1 cellular context compared by ENCODE assay signal in the genomic region with DNA sequence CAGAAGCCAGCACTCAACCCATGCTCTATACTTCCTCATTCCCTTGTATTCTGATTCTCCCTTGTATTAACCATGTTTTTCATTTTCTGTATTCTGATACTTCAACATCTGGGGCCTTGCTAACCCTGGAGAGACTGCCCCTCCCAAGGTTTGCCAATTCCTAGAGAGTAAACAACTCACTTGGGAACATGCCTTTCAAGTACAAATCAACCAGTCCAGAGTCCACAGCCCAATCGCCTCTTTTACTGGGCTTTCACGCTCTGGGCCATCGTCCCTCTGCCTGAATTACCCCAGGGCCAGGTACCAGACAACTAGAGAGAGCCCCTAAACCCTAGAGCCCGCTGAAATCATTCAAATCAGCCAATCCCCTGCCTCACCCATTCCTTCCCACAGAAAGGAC.
TF ChIP-seq lines count a peak whose summit lies in the region.

No MANE protein-coding gene starts in this region.

TF ChIP-seq in HepG2, 621 proteins besides CTCF, POLR2A, EP300 and RAD21 (continued from another document and continues in another):
- no peak for TF ChIP-seq ZNF224 (CRISPR knock-in tag; IDR thresholded peaks at IDR 0.05)
- no peak for TF ChIP-seq GLMP (CRISPR knock-in tag; IDR thresholded peaks at IDR 0.05; ENCODE audit: borderline replicate concordance)
- no peak for TF ChIP-seq KMT2B (CRISPR knock-in tag; IDR thresholded peaks at IDR 0.05)
- no peak for TF ChIP-seq CHD4 (IDR thresholded peaks at IDR 0.05; ENCODE audit: borderline replicate concordance, low read length)
- TF ChIP-seq ZNF329 (CRISPR knock-in tag; IDR thresholded peaks at IDR 0.05; ENCODE audit: low read depth) = no peak
- peak; percentile 58 for TF ChIP-seq CEBPG (CRISPR knock-in tag; IDR thresholded peaks at IDR 0.05)
- TF ChIP-seq, protein P1, sequence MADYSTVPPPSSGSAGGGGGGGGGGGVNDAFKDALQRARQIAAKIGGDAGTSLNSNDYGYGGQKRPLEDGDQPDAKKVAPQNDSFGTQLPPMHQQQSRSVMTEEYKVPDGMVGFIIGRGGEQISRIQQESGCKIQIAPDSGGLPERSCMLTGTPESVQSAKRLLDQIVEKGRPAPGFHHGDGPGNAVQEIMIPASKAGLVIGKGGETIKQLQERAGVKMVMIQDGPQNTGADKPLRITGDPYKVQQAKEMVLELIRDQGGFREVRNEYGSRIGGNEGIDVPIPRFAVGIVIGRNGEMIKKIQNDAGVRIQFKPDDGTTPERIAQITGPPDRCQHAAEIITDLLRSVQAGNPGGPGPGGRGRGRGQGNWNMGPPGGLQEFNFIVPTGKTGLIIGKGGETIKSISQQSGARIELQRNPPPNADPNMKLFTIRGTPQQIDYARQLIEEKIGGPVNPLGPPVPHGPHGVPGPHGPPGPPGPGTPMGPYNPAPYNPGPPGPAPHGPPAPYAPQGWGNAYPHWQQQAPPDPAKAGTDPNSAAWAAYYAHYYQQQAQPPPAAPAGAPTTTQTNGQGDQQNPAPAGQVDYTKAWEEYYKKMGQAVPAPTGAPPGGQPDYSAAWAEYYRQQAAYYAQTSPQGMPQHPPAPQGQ (CRISPR knock-in tag; IDR thresholded peaks at IDR 0.05; ENCODE audit: borderline replicate concordance) = no peak
- TF ChIP-seq ZNF232 (CRISPR knock-in tag; IDR thresholded peaks at IDR 0.05; ENCODE audit: borderline replicate concordance) = no peak
- no peak for TF ChIP-seq SMAD1 (CRISPR knock-in tag; IDR thresholded peaks at IDR 0.05; ENCODE audit: borderline replicate concordance, low read depth)
- TF ChIP-seq, protein P2, sequence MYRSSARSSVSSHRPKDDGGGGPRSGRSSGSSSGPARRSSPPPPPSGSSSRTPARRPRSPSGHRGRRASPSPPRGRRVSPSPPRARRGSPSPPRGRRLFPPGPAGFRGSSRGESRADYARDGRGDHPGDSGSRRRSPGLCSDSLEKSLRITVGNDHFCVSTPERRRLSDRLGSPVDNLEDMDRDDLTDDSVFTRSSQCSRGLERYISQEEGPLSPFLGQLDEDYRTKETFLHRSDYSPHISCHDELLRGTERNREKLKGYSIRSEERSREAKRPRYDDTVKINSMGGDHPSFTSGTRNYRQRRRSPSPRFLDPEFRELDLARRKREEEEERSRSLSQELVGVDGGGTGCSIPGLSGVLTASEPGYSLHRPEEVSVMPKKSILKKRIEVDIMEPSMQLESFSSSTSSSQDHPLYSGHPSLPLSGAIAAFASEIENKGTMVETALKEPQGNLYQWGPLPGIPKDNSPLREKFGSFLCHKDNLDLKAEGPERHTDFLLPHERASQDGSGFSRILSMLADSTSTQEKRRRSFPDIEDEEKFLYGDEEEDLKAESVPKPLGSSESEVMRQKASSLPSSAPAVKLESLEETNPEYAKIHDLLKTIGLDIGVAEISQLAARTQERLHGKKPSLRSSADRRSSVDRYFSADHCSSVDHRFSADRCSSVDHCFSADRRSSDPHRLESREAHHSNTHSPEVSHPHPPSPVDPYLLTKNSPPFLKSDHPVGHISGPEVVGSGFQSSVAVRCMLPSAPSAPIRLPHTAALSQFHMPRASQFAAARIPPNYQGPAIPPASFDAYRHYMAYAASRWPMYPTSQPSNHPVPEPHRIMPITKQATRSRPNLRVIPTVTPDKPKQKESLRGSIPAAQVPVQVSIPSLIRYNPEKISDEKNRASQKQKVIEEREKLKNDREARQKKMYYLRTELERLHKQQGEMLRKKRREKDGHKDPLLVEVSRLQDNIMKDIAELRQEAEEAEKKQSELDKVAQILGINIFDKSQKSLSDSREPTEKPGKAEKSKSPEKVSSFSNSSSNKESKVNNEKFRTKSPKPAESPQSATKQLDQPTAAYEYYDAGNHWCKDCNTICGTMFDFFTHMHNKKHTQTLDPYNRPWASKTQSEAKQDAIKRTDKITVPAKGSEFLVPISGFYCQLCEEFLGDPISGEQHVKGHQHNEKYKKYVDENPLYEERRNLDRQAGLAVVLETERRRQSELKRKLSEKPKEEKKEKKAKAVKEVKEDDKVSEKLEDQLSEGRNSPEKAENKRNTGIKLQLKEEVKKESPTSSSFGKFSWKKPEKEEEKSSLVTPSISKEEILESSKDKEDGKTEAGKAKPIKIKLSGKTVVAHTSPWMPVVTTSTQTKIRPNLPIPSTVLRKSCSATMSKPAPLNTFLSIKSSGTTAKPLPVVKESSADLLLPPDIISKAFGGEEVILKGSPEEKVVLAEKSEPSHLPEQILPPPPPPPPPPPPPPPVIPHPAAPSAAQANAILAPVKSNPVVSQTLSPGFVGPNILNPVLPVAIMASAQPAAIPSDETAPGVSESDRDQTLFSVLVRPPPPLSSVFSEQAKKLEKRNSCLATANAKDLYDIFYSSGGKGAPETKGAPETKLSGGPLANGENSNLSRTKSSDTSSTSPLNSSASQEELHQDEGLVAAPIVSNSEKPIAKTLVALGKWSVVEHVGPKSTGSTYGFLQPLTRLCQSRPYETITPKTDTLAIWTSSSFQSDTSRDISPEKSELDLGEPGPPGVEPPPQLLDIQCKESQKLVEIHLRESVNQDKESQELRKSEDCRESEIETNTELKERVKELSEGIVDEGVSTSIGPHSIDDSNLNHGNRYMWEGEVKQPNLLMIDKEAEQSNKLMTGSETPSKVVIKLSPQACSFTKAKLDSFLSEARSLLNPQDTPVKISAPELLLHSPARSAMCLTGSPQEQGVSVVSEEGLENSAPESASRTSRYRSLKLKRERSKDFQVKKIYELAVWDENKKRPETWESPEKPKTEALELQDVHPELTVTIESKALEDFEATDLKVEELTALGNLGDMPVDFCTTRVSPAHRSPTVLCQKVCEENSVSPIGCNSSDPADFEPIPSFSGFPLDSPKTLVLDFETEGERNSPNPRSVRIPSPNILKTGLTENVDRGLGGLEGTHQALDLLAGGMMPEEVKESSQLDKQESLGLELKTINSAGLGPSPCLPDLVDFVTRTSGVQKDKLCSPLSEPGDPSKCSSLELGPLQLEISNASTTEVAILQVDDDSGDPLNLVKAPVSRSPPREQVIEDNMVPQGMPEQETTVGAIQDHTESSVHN (CRISPR knock-in tag; IDR thresholded peaks at IDR 0.05) = no peak
- TF ChIP-seq SSRP1 (CRISPR knock-in tag; IDR thresholded peaks at IDR 0.05) = no peak
- TF ChIP-seq ZNF234 (CRISPR knock-in tag; conservative IDR thresholded peaks at IDR 0.05) = no peak
- no peak for TF ChIP-seq ZNF749 (CRISPR knock-in tag; IDR thresholded peaks at IDR 0.05; ENCODE audit: borderline replicate concordance)
- no peak for TF ChIP-seq ZNF569 (CRISPR knock-in tag; IDR thresholded peaks at IDR 0.05; ENCODE audit: borderline replicate concordance)
- TF ChIP-seq DNMT1 (CRISPR knock-in tag; IDR thresholded peaks at IDR 0.05) = no peak
- 0 out of 2 replicates have a peak, but pooled peaks have one; percentile 37 for TF ChIP-seq NR2F2 (IDR thresholded peaks at IDR 0.05; ENCODE audit: borderline replicate concordance, low read depth)
- TF ChIP-seq CBX2 (IDR thresholded peaks at IDR 0.05; ENCODE audit: low read depth, low read length) = no peak
- TF ChIP-seq CBX2 (CRISPR knock-in tag; IDR thresholded peaks at IDR 0.05; ENCODE audit: low read depth) = no peak
- peak; percentile 44; the same call in 1 of the 2 replicates for TF ChIP-seq ZNF691 (CRISPR knock-in tag; IDR thresholded peaks at IDR 0.05; ENCODE audit: borderline replicate concordance, low read depth)
- TF ChIP-seq, protein P3, sequence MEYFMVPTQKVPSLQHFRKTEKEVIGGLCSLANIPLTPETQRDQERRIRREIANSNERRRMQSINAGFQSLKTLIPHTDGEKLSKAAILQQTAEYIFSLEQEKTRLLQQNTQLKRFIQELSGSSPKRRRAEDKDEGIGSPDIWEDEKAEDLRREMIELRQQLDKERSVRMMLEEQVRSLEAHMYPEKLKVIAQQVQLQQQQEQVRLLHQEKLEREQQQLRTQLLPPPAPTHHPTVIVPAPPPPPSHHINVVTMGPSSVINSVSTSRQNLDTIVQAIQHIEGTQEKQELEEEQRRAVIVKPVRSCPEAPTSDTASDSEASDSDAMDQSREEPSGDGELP (IDR thresholded peaks at IDR 0.05; ENCODE audit: borderline replicate concordance, low read depth) = peak; percentile 11; the same call in 1 of the 2 replicates
- TF ChIP-seq ZNF251 (CRISPR knock-in tag; IDR thresholded peaks at IDR 0.05) = no peak
- TF ChIP-seq CBX5 (CRISPR knock-in tag; IDR thresholded peaks at IDR 0.05; ENCODE audit: borderline replicate concordance) = no peak
- no peak for TF ChIP-seq ZFP62 (CRISPR knock-in tag; IDR thresholded peaks at IDR 0.05)
- TF ChIP-seq SMYD3 (CRISPR knock-in tag; IDR thresholded peaks at IDR 0.05) = no peak
- peak; percentile 75; the same call in 1 of the 2 replicates for TF ChIP-seq HMG20A (CRISPR knock-in tag; IDR thresholded peaks at IDR 0.05; ENCODE audit: borderline replicate concordance)
- TF ChIP-seq, protein P4, sequence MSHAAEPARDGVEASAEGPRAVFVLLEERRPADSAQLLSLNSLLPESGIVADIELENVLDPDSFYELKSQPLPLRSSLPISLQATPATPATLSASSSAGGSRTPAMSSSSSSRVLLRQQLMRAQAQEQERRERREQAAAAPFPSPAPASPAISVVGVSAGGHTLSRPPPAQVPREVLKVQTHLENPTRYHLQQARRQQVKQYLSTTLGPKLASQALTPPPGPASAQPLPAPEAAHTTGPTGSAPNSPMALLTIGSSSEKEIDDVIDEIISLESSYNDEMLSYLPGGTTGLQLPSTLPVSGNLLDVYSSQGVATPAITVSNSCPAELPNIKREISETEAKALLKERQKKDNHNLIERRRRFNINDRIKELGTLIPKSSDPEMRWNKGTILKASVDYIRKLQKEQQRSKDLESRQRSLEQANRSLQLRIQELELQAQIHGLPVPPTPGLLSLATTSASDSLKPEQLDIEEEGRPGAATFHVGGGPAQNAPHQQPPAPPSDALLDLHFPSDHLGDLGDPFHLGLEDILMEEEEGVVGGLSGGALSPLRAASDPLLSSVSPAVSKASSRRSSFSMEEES (CRISPR knock-in tag; IDR thresholded peaks at IDR 0.05) = no peak
- no peak; the same call in 1 of the 2 replicates for TF ChIP-seq ELF3 (CRISPR knock-in tag; IDR thresholded peaks at IDR 0.05)
- no peak for TF ChIP-seq ZFP36L2 (CRISPR knock-in tag; IDR thresholded peaks at IDR 0.05)
- no peak; the same call in 1 of the 2 replicates for TF ChIP-seq ZSCAN25 (CRISPR knock-in tag; IDR thresholded peaks at IDR 0.05)
- no peak for TF ChIP-seq HCFC1 (IDR thresholded peaks at IDR 0.05; ENCODE audit: low read depth, low read length)
- TF ChIP-seq, protein P5, sequence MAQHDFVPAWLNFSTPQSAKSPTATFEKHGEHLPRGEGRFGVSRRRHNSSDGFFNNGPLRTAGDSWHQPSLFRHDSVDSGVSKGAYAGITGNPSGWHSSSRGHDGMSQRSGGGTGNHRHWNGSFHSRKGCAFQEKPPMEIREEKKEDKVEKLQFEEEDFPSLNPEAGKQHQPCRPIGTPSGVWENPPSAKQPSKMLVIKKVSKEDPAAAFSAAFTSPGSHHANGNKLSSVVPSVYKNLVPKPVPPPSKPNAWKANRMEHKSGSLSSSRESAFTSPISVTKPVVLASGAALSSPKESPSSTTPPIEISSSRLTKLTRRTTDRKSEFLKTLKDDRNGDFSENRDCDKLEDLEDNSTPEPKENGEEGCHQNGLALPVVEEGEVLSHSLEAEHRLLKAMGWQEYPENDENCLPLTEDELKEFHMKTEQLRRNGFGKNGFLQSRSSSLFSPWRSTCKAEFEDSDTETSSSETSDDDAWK (CRISPR knock-in tag; IDR thresholded peaks at IDR 0.05) = no peak
- no peak for TF ChIP-seq MYC (CRISPR knock-in tag; IDR thresholded peaks at IDR 0.05; ENCODE audit: borderline replicate concordance)
- TF ChIP-seq, protein P6, sequence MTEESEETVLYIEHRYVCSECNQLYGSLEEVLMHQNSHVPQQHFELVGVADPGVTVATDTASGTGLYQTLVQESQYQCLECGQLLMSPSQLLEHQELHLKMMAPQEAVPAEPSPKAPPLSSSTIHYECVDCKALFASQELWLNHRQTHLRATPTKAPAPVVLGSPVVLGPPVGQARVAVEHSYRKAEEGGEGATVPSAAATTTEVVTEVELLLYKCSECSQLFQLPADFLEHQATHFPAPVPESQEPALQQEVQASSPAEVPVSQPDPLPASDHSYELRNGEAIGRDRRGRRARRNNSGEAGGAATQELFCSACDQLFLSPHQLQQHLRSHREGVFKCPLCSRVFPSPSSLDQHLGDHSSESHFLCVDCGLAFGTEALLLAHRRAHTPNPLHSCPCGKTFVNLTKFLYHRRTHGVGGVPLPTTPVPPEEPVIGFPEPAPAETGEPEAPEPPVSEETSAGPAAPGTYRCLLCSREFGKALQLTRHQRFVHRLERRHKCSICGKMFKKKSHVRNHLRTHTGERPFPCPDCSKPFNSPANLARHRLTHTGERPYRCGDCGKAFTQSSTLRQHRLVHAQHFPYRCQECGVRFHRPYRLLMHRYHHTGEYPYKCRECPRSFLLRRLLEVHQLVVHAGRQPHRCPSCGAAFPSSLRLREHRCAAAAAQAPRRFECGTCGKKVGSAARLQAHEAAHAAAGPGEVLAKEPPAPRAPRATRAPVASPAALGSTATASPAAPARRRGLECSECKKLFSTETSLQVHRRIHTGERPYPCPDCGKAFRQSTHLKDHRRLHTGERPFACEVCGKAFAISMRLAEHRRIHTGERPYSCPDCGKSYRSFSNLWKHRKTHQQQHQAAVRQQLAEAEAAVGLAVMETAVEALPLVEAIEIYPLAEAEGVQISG (CRISPR knock-in tag; IDR thresholded peaks at IDR 0.05) = peak; percentile 56; the same call in 1 of the 2 replicates
- no peak for TF ChIP-seq CCAR2 (optimal IDR thresholded peaks at IDR 0.05; ENCODE audit: low read depth, low read length)
- TF ChIP-seq AGO2 (optimal IDR thresholded peaks at IDR 0.05; ENCODE audit: low read depth, low read length) = no peak
- TF ChIP-seq KDM4B (CRISPR knock-in tag; IDR thresholded peaks at IDR 0.05) = peak; percentile 45; the same call in 1 of the 2 replicates
- TF ChIP-seq ZFYVE20 (CRISPR knock-in tag; IDR thresholded peaks at IDR 0.05; ENCODE audit: borderline replicate concordance, low read depth) = no peak
- TF ChIP-seq MED8 (CRISPR knock-in tag; IDR thresholded peaks at IDR 0.05; ENCODE audit: insufficient replicate concordance) = no peak
- 0 out of 2 replicates have a peak, but pooled peaks have one; percentile 35 for TF ChIP-seq GATAD1 (CRISPR knock-in tag; IDR thresholded peaks at IDR 0.05)
- TF ChIP-seq AGO1 (IDR thresholded peaks at IDR 0.05; ENCODE audit: low read depth, low read length, poor library complexity, severe bottlenecking) = no peak
- no peak for TF ChIP-seq HMGA1 (CRISPR knock-in tag; conservative IDR thresholded peaks at IDR 0.05)
- TF ChIP-seq TBX3 (IDR thresholded peaks at IDR 0.05; ENCODE audit: borderline replicate concordance) = no peak
